ENCODE assay signal across 8 cellular contexts in genomic region chr12:112380663-112381420, GRCh38. TPM values are rescaled to one million over a fixed set of nuclear protein-coding genes. Genes with fewer than 3 reads are reported as not detected.
DNase-seq lines count a peak whose midpoint lies in the region; ATAC-seq and TF ChIP-seq lines count a peak whose summit lies in the region.

No MANE protein-coding gene starts in this region.

- peaks cover 13% of the 10 kb centered on the region for H3K4me1 Mint-ChIP-seq in activated naive CD8-positive, alpha-beta T cell treated with anti-CD3 and anti-CD28 coated beads for 36 hours

- H3K9me3 ChIP-seq in BE2C (no peaks in the 10 kb centered on the region), iPS-15b (ENCODE audit: control insufficient read depth, insufficient read depth, low read length) (no peaks in the 10 kb centered on the region), skeletal muscle satellite cell (replicated peaks; ENCODE audit: low read length) (no peaks in the 10 kb centered on the region)

- no peaks in the 10 kb centered on the region for H3K27me3 ChIP-seq in BE2C
- no peaks in the 10 kb centered on the region for H3K27me3 ChIP-seq in iPS-15b (ENCODE audit: control insufficient read depth, insufficient read depth, low read length)
- no peaks in the 10 kb centered on the region for H3K27me3 ChIP-seq in skeletal muscle satellite cell (ENCODE audit: control insufficient read depth, insufficient read depth, low read length)

- peak overlapping the region; percentile 92 for H3K27ac Mint-ChIP-seq in activated naive CD8-positive, alpha-beta T cell treated with anti-CD3 and anti-CD28 coated beads for 36 hours

- H3K9ac ChIP-seq in iPS-15b (ENCODE audit: low read depth, low read length): peak overlapping the region; percentile 70
- H3K9ac ChIP-seq in skeletal muscle satellite cell (ENCODE audit: low read depth, low read length): peak overlapping the region; percentile 88

- peak overlapping the region; percentile 85 for H3K4me2 ChIP-seq in skeletal muscle satellite cell (ENCODE audit: low read length)

- H3K36me3 Mint-ChIP-seq in activated naive CD8-positive, alpha-beta T cell treated with anti-CD3 and anti-CD28 coated beads for 36 hours: peaks cover 3% of the 10 kb centered on the region

- H3K4me3 ChIP-seq in BE2C (ENCODE audit: low read depth, low read length): peak overlapping the region; percentile 87
- H3K4me3 ChIP-seq in HFF-Myc (replicated peaks; ENCODE audit: low read depth, low read length): peak overlapping the region; percentile 53
- peak overlapping the region; percentile 73 for H3K4me3 ChIP-seq in iPS-15b (ENCODE audit: low read depth, low read length)
- H3K4me3 ChIP-seq in skeletal muscle satellite cell (ENCODE audit: low read length): peak overlapping the region; percentile 93

- TF ChIP-seq CTCF in BE2C (IDR thresholded peaks at IDR 0.05; ENCODE audit: low read depth, low read length): no peak
- TF ChIP-seq CTCF in HFF-Myc (IDR thresholded peaks at IDR 0.05; ENCODE audit: low read depth, low read length, missing control alignments): no peak

- DNase-seq in BE2C (peak; percentile 36), HFF-Myc (ENCODE audit: extremely low read depth, low read depth) (no peak), COLO829 (ENCODE audit: low spot score) (no peak)
- peak; percentile 3 for DNase-seq in activated naive CD8-positive, alpha-beta T cell treated with anti-CD3 and anti-CD28 coated beads for 36 hours

- ATAC-seq in HG03097 (IDR thresholded peaks at IDR 0.05; ENCODE audit: low FRiP score, unreplicated experiment) (no peak), HG03442 (IDR thresholded peaks at IDR 0.05; ENCODE audit: unreplicated experiment) (no peak)

- no peaks in the 10 kb centered on the region for H3K27me3 Mint-ChIP-seq in activated naive CD8-positive, alpha-beta T cell treated with anti-CD3 and anti-CD28 coated beads for 36 hours

- peak overlapping the region; percentile 99 for H3K4me3 Mint-ChIP-seq in activated naive CD8-positive, alpha-beta T cell treated with anti-CD3 and anti-CD28 coated beads for 36 hours

- no peaks in the 10 kb centered on the region for H3K9me3 Mint-ChIP-seq in activated naive CD8-positive, alpha-beta T cell treated with anti-CD3 and anti-CD28 coated beads for 36 hours

- no peaks in the 10 kb centered on the region for H3K36me3 ChIP-seq in BE2C
- no peaks in the 10 kb centered on the region for H3K36me3 ChIP-seq in iPS-15b (ENCODE audit: control insufficient read depth, insufficient read depth, low read length)
- no peaks in the 10 kb centered on the region for H3K36me3 ChIP-seq in skeletal muscle satellite cell (ENCODE audit: insufficient read depth, low read length)

- no peaks in the 10 kb centered on the region for H3K4me1 ChIP-seq in BE2C
- peaks cover 6% of the 10 kb centered on the region for H3K4me1 ChIP-seq in iPS-15b (ENCODE audit: control insufficient read depth, insufficient read depth, low read length)
- H3K4me1 ChIP-seq in skeletal muscle satellite cell (ENCODE audit: control insufficient read depth, insufficient read depth, low read length): peaks cover 8% of the 10 kb centered on the region

RNA-seq across cellular contexts. Expression of gene HECTD4, which starts 1.4 kb away (rescaled TPM):
- polyA plus RNA-seq in BE2C (2012; ENCODE audit: insufficient read depth, insufficient read length, low read depth): 47.0 TPM
- 10 to 100 TPM; 15.8 to 17.8 TPM for total RNA-seq in activated naive CD8-positive, alpha-beta T cell treated with anti-CD3 and anti-CD28 coated beads for 36 hours
- total RNA-seq in skeletal muscle satellite cell (2012; rRNA removed): 14.6 and 17.7 TPM in 2 replicates

RNA-seq across cellular contexts. Expression of gene RPL6, which starts 28.6 kb away (rescaled TPM):
- polyA plus RNA-seq in BE2C (2012; ENCODE audit: insufficient read depth, insufficient read length, low read depth): 1,178 TPM
- 1,000 to 10,000 TPM; 2,009 to 2,101 TPM for total RNA-seq in activated naive CD8-positive, alpha-beta T cell treated with anti-CD3 and anti-CD28 coated beads for 36 hours
- 1,565 and 1,771 TPM in 2 replicates for total RNA-seq in skeletal muscle satellite cell (2012; rRNA removed)

RNA-seq across cellular contexts. Expression of gene PTPN11, which starts 37.9 kb away (rescaled TPM):
- polyA plus RNA-seq in BE2C (2012; ENCODE audit: insufficient read depth, insufficient read length, low read depth): 43.4 TPM
- total RNA-seq in activated naive CD8-positive, alpha-beta T cell treated with anti-CD3 and anti-CD28 coated beads for 36 hours: 100 to 1,000 TPM; 172 to 175 TPM
- total RNA-seq in skeletal muscle satellite cell (2012; rRNA removed): 81.0 and 112 TPM in 2 replicates

Comparison
In these comparisons a context has a peak if more than half of its experiments do, and no peak if none do; other contexts are left out.
1. DNase-seq: peak in BE2C (single experiment) and activated naive CD8-positive, alpha-beta T cell treated with anti-CD3 and anti-CD28 coated beads for 36 hours (single experiment); none in HFF-Myc (single experiment) and COLO829 (single experiment).
2. Peak in every context shown above with its lines, with median percentiles within 50 percentile points of each other: H3K4me3 ChIP-seq.